Comparison of ENCODE assay signal across 8 cellular contexts in the genomic region with DNA sequence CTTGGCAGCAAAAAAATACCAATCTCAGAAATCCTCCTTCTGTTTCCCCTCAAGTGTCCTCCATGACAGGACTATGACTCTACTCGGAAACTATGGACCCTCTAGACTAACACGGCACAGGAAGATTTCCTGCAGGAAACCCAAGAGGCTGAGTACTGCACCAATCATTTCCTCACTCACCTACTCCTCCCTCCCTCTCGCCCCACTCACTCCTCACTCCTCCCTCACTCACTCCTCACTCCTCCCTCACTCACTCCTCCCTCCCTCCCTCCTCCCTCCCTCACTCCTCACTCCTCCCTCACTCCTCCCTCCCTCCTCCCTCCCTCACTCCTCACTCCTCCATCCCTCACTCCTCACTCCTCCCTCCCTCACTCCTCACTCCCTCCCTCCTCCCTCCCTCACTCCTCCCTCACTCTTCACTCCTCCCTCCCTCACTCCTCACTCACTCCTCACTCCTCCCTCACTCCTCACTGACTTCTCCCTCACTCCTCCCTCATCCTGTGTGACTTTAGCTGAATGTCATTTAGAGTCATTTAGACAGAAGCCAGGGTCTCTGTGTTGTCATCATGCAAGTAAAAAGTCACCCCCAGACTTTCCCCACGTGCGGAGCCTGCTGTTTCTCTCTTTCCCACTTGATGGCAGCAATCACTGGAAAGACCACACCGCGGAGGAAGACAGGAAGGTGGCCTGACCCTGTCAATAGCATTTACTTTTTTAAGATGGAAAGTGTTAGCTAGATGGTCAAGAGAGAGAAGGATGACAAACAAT.
A peak's percentile ranks its signal among the peaks of the same experiment; 100 is the strongest.
DNase-seq lines count a peak whose midpoint lies in the region; ATAC-seq, FAIRE-seq and TF ChIP-seq lines count a peak whose summit lies in the region.

No MANE protein-coding gene starts in this region.

- TF ChIP-seq CTCF in OCI-LY3 (IDR thresholded peaks at IDR 0.05; ENCODE audit: low read depth, low read length), result 0 out of 2 replicates have a peak, but pooled peaks have one; percentile 8
- TF ChIP-seq CTCF in gastroesophageal sphincter (IDR thresholded peaks at IDR 0.05), result peak in 3 of 4 experiments; percentile 56 to 74 (median 57)

- TF ChIP-seq POLR2A in gastroesophageal sphincter (IDR thresholded peaks at IDR 0.05), result no peak

- no peaks in the 10 kb centered on the region for H3K9me3 ChIP-seq in OCI-LY3 (ENCODE audit: insufficient read depth, low read length)
- peaks cover 0 to 7% (median 0%) of the 10 kb centered on the region in 3 donors for H3K9me3 ChIP-seq in gastroesophageal sphincter
- H3K9me3 ChIP-seq in small intestine (ENCODE audit: control insufficient read depth, low read depth), result no peaks in the 10 kb centered on the region

- 11 to 16% methylated on average over 7 of the region's 7 CpGs for WGBS in gastroesophageal sphincter (ENCODE audit: low coverage in 1 of 2), 2 donors
- whole genome bisulfite sequencing in small intestine, 3 donors, result 16 to 23% (median 19%) methylated on average over 7 of the region's 7 CpGs

- no peaks in the 10 kb centered on the region for H3K27me3 ChIP-seq in OCI-LY3 (ENCODE audit: low read depth, low read length)
- no peaks in the 10 kb centered on the region for H3K27me3 ChIP-seq in gastroesophageal sphincter
- H3K27me3 ChIP-seq in small intestine (ENCODE audit: control insufficient read depth in 2 of 2, insufficient read depth in 2 of 2, low read length in 2 of 2), result no peaks in the 10 kb centered on the region

- TF ChIP-seq EP300 in gastroesophageal sphincter (IDR thresholded peaks at IDR 0.05), result no peak

- no peak overlapping the region for H3K27ac ChIP-seq in OCI-LY3 (ENCODE audit: low read length)
- no peak overlapping the region for H3K27ac ChIP-seq in gastroesophageal sphincter
- no peak overlapping the region for H3K27ac ChIP-seq in small intestine (ENCODE audit: low read depth in 1 of 2, low read length in 1 of 2)

- no peaks in the 10 kb centered on the region for H3K79me2 ChIP-seq in OCI-LY3 (ENCODE audit: low read length)

- ATAC-seq in gastroesophageal sphincter (peak; percentile 49), GM19395 (IDR thresholded peaks at IDR 0.05; ENCODE audit: unreplicated experiment) (no peak)

- H4K20me1 ChIP-seq in OCI-LY3 (ENCODE audit: insufficient read depth, low read length), result no peaks in the 10 kb centered on the region

- H3K4me2 ChIP-seq in OCI-LY3 (ENCODE audit: low read length), result no peak overlapping the region

- no peak overlapping the region for H2AFZ ChIP-seq in OCI-LY3 (ENCODE audit: low read depth, low read length)

- H3K36me3 ChIP-seq in OCI-LY3 (replicated peaks; ENCODE audit: low read depth, low read length) (no peaks in the 10 kb centered on the region), gastroesophageal sphincter (no peaks in the 10 kb centered on the region), small intestine (ENCODE audit: control insufficient read depth in 2 of 2, insufficient read depth in 2 of 2, low read length in 2 of 2) (no peaks in the 10 kb centered on the region)

- H3K4me1 ChIP-seq in OCI-LY3 (ENCODE audit: low read length) (no peaks in the 10 kb centered on the region), gastroesophageal sphincter (peaks cover 0 to 14% (median 0%) of the 10 kb centered on the region in 3 donors), small intestine (ENCODE audit: control insufficient read depth in 2 of 2, insufficient read depth in 1 of 2, low read depth in 1 of 2, low read length in 1 of 2) (no peaks in the 10 kb centered on the region)

- H3K4me3 ChIP-seq in OCI-LY3 (ENCODE audit: low read length) (no peak overlapping the region), gastroesophageal sphincter (no peak overlapping the region), small intestine (ENCODE audit: low read depth in 1 of 2, low read length in 2 of 2) (no peak overlapping the region)

- FAIRE-seq in small intestine (lab: Jason Lieb, UNC), result no peak

- DNase-seq in NCI-H82 (lab: John Stamatoyannopoulos, UW) (peak; percentile 11), NCI-H82 treated with DMSO at 0.1 percent for 48 hours (lab: John Stamatoyannopoulos, UW; ENCODE audit: unreplicated experiment) (no peak), small intestine (peak; percentile 16), NOMO-1 treated with dmso at 0.1 percent for 144 hours (lab: John Stamatoyannopoulos, UW; ENCODE audit: unreplicated experiment) (no peak), COLO668 (lab: John Stamatoyannopoulos, UW; ENCODE audit: unreplicated experiment) (no peak)

- H3K9ac ChIP-seq in OCI-LY3 (ENCODE audit: low read length), result no peak overlapping the region

Comparison
In these comparisons a context has a peak if more than half of its experiments do, and no peak if none do; other contexts are left out.
1. DNase-seq: peak in NCI-H82 (single experiment) and small intestine (single experiment); none in NCI-H82 treated with DMSO at 0.1 percent for 48 hours (single experiment), NOMO-1 treated with dmso at 0.1 percent for 144 hours (single experiment) and COLO668 (single experiment).